Comparison of ENCODE assay signal across 16 cellular contexts in genomic region chr11:61353109-61354067, GRCh38. TPM values are rescaled to one million over a fixed set of nuclear protein-coding genes. Genes with fewer than 3 reads are reported as not detected.
DNase-seq lines count a peak whose midpoint lies in the region; ATAC-seq and TF ChIP-seq lines count a peak whose summit lies in the region.
"Had no signal": no experiment of that assay in that cellular context is flagged by ENCODE, and none has a peak within 500 bp of the region (broad histone marks: within the 10 kb centered on the region; RNA-seq: fewer than 3 reads in every experiment).

No MANE protein-coding gene starts in this region.

- H3K9ac ChIP-seq in SU-DHL-6 (ENCODE audit: low read length), result no peak overlapping the region; the same call in 1 of the 2 replicates
- peak overlapping the region; percentile 32 to 36 for H3K9ac ChIP-seq in mucosa of rectum (ENCODE audit: low read depth in 1 of 2, low read length in 2 of 2)

- H3K27ac ChIP-seq in SU-DHL-6 (ENCODE audit: low read depth, low read length) (peak overlapping the region; percentile 30), mucosa of rectum (ENCODE audit: low read depth in 2 of 2, low read length in 2 of 2) (peak overlapping the region; percentile 69 to 86)
- H3K27ac ChIP-seq: esophagus muscularis mucosa, lower lobe of right lung, PC-9, SK-N-MC had no signal

- POLR2A ChIA-PET in HEK293T (lab: Yijun Ruan, JAX), result interaction anchor here (1.0 kb wide), 1 partner anchor 10 kb away, joined by 3 read pairs; no protein-coding TSS in a partner anchor

- no peak overlapping the region for H2AFZ ChIP-seq in SU-DHL-6 (ENCODE audit: low read depth, low read length, severe bottlenecking)
- H2AFZ ChIP-seq: PC-9 had no signal

- H3K9me3 Mint-ChIP-seq in stimulated activated naive CD8-positive, alpha-beta T cell treated with anti-CD3 and anti-CD28 coated beads, Interleukin-15, Interleukin-2, amounts not matched to agents 100 ng/mL and 50 ng/mL, for 24 hours, result no peaks in the 10 kb centered on the region
- H3K9me3 Mint-ChIP-seq in activated T-cell treated with anti-CD3 and anti-CD28 coated beads, Interleukin-2, amount 50 U/mL, for 4 hours, result no peaks in the 10 kb centered on the region
- H3K9me3 Mint-ChIP-seq: naive thymus-derived CD8-positive, alpha-beta T cell; stimulated activated naive CD8-positive, alpha-beta T cell treated with anti-CD3 and anti-CD28 coated beads, Interleukin-15, amount 100 ng/mL, for 72 hours had no signal

- peaks cover 35% of the 10 kb centered on the region for H3K36me3 Mint-ChIP-seq in stimulated activated naive CD8-positive, alpha-beta T cell treated with anti-CD3 and anti-CD28 coated beads, Interleukin-15, Interleukin-2, amounts not matched to agents 100 ng/mL and 50 ng/mL, for 24 hours (ENCODE audit: low read depth)
- H3K36me3 Mint-ChIP-seq in activated T-cell treated with anti-CD3 and anti-CD28 coated beads, Interleukin-2, amount 50 U/mL, for 4 hours (ENCODE audit: insufficient read depth), result peaks cover 26% of the 10 kb centered on the region

- no peaks in the 10 kb centered on the region for H3K27me3 Mint-ChIP-seq in stimulated activated naive CD8-positive, alpha-beta T cell treated with anti-CD3 and anti-CD28 coated beads, Interleukin-15, Interleukin-2, amounts not matched to agents 100 ng/mL and 50 ng/mL, for 24 hours
- no peaks in the 10 kb centered on the region for H3K27me3 Mint-ChIP-seq in activated T-cell treated with anti-CD3 and anti-CD28 coated beads, Interleukin-2, amount 50 U/mL, for 4 hours (ENCODE audit: low read depth)
- H3K27me3 Mint-ChIP-seq: naive thymus-derived CD8-positive, alpha-beta T cell; stimulated activated naive CD8-positive, alpha-beta T cell treated with anti-CD3 and anti-CD28 coated beads, Interleukin-15, amount 100 ng/mL, for 72 hours had no signal

- TF ChIP-seq CTCF in SU-DHL-6 (IDR thresholded peaks at IDR 0.05; ENCODE audit: insufficient read depth, low read length, poor library complexity, severe bottlenecking), result no peak

- CTCF ChIA-PET in HEK293T (lab: Yijun Ruan, JAX), result interaction anchor here (2.1 kb wide), 1 partner anchor 17 kb away, joined by 8 read pairs; no protein-coding TSS in a partner anchor

- peaks cover 16% of the 10 kb centered on the region for H3K4me1 Mint-ChIP-seq in stimulated activated naive CD8-positive, alpha-beta T cell treated with anti-CD3 and anti-CD28 coated beads, Interleukin-15, Interleukin-2, amounts not matched to agents 100 ng/mL and 50 ng/mL, for 24 hours (ENCODE audit: low read depth)
- H3K4me1 Mint-ChIP-seq in activated T-cell treated with anti-CD3 and anti-CD28 coated beads, Interleukin-2, amount 50 U/mL, for 4 hours (ENCODE audit: low read depth), result peaks cover 14% of the 10 kb centered on the region

- no peaks in the 10 kb centered on the region for H3K9me2 ChIP-seq in SU-DHL-6 (replicated peaks; ENCODE audit: insufficient read depth, low read length)

- H3K9me3 ChIP-seq in SU-DHL-6 (ENCODE audit: insufficient read depth, low read length) (no peaks in the 10 kb centered on the region), mucosa of rectum (ENCODE audit: control insufficient read depth in 2 of 2, low read length in 2 of 2) (no peaks in the 10 kb centered on the region)
- H3K9me3 ChIP-seq: esophagus muscularis mucosa, lower lobe of right lung had no signal

- H3K79me2 ChIP-seq in SU-DHL-6 (ENCODE audit: insufficient read depth, low read length), result peaks cover 32% of the 10 kb centered on the region

- H3F3A ChIP-seq in SU-DHL-6 (ENCODE audit: insufficient read depth), result peaks cover 22% of the 10 kb centered on the region

- H3K36me3 ChIP-seq in SU-DHL-6 (ENCODE audit: low read length) (peaks cover 6% of the 10 kb centered on the region; the same call in 1 of the 2 replicates), mucosa of rectum (ENCODE audit: control insufficient read depth in 2 of 2, insufficient read depth in 2 of 2, low read length in 2 of 2) (peaks cover 45 to 52% of the 10 kb centered on the region in 2 donors)

- no peaks in the 10 kb centered on the region for H3K27me3 ChIP-seq in SU-DHL-6 (ENCODE audit: low read length)
- H3K27me3 ChIP-seq in mucosa of rectum (ENCODE audit: control insufficient read depth in 2 of 2, insufficient read depth in 2 of 2, low read length in 2 of 2), result no peaks in the 10 kb centered on the region
- H3K27me3 ChIP-seq: esophagus muscularis mucosa had no signal

- H3K4me1 ChIP-seq in mucosa of rectum (ENCODE audit: control insufficient read depth in 2 of 2, insufficient read depth in 2 of 2, low read length in 2 of 2), result peaks cover 9 to 28% of the 10 kb centered on the region in 2 donors

- peak overlapping the region; percentile 27 for H3K4me2 ChIP-seq in SU-DHL-6 (ENCODE audit: low read depth, low read length, poor library complexity, severe bottlenecking)
- H3K4me2 ChIP-seq: PC-9 had no signal

- no peak for DNase-seq in stimulated activated naive CD8-positive, alpha-beta T cell treated with anti-CD3 and anti-CD28 coated beads, Interleukin-15, Interleukin-2, amounts not matched to agents 100 U/mL and 50 U/mL, for 24 hours
- DNase-seq in activated T-cell treated with anti-CD3 and anti-CD28 coated beads, Interleukin-2, amount 50 U/mL, for 4 hours, result no peak
- DNase-seq in SW 1271 (lab: John Stamatoyannopoulos, UW) (no peak), HEK293T (ENCODE audit: extremely low spot score) (no peak)
- DNase-seq: lower lobe of right lung; naive thymus-derived CD8-positive, alpha-beta T cell; NCI-H2029 treated with DMSO at 0.1 percent for 48 hours; NCI-H524 treated with DMSO at 0.1 percent for 48 hours; PC-9; stimulated activated naive CD8-positive, alpha-beta T cell treated with anti-CD3 and anti-CD28 coated beads, Interleukin-15, amount 100 ng/mL, for 72 hours had no signal

- no peak overlapping the region for H3K4me3 ChIP-seq in SU-DHL-6 (ENCODE audit: insufficient read depth, low read length, poor library complexity, severe bottlenecking)
- H3K4me3 ChIP-seq in mucosa of rectum (ENCODE audit: low read length in 2 of 2), result no peak overlapping the region
- H3K4me3 ChIP-seq: esophagus muscularis mucosa, lower lobe of right lung, PC-9, SK-N-MC had no signal

- peak overlapping the region; percentile 31 for H3K27ac Mint-ChIP-seq in stimulated activated naive CD8-positive, alpha-beta T cell treated with anti-CD3 and anti-CD28 coated beads, Interleukin-15, Interleukin-2, amounts not matched to agents 100 ng/mL and 50 ng/mL, for 24 hours

- peak overlapping the region; percentile 35 for H3K4me3 Mint-ChIP-seq in stimulated activated naive CD8-positive, alpha-beta T cell treated with anti-CD3 and anti-CD28 coated beads, Interleukin-15, Interleukin-2, amounts not matched to agents 100 ng/mL and 50 ng/mL, for 24 hours
- no peak overlapping the region for H3K4me3 Mint-ChIP-seq in activated T-cell treated with anti-CD3 and anti-CD28 coated beads, Interleukin-2, amount 50 U/mL, for 4 hours
- H3K4me3 Mint-ChIP-seq: stimulated activated naive CD8-positive, alpha-beta T cell treated with anti-CD3 and anti-CD28 coated beads, Interleukin-15, amount 100 ng/mL, for 72 hours had no signal

- ATAC-seq in stimulated activated naive CD8-positive, alpha-beta T cell treated with anti-CD3 and anti-CD28 coated beads, Interleukin-15, Interleukin-2, amounts not matched to agents 100 U/mL and 50 U/mL, for 24 hours, result no peak
- ATAC-seq in activated T-cell treated with anti-CD3 and anti-CD28 coated beads, Interleukin-2, amount 50 U/mL, for 4 hours, result no peak
- no peak for ATAC-seq in HG03025 (IDR thresholded peaks at IDR 0.05; ENCODE audit: low FRiP score, unreplicated experiment)
- ATAC-seq: lower lobe of right lung; naive thymus-derived CD8-positive, alpha-beta T cell; stimulated activated naive CD8-positive, alpha-beta T cell treated with anti-CD3 and anti-CD28 coated beads, Interleukin-15, amount 100 ng/mL, for 72 hours had no signal

- no peaks in the 10 kb centered on the region for H4K20me1 ChIP-seq in SU-DHL-6 (ENCODE audit: low read depth, low read length)

TF ChIP-seq in HEK293T, 16 proteins besides CTCF, POLR2A, EP300 and RAD21:
- TF ChIP-seq LEF1 (IDR thresholded peaks at IDR 0.05; ENCODE audit: borderline replicate concordance) (no peak), TARDBP (IDR thresholded peaks at IDR 0.05) (no peak), ARNT (IDR thresholded peaks at IDR 0.05) (no peak), ELF4 (IDR thresholded peaks at IDR 0.05) (no peak), SUZ12 (IDR thresholded peaks at IDR 0.05) (no peak), HDGF (IDR thresholded peaks at IDR 0.05; ENCODE audit: borderline replicate concordance) (no peak), NFRKB (IDR thresholded peaks at IDR 0.05) (no peak), PKNOX1 (IDR thresholded peaks at IDR 0.05) (no peak), ZNF384 (IDR thresholded peaks at IDR 0.05) (no peak), FOXA1 (IDR thresholded peaks at IDR 0.05) (no peak), CTBP1 (IDR thresholded peaks at IDR 0.05; ENCODE audit: borderline replicate concordance) (no peak), SP1 (IDR thresholded peaks at IDR 0.05) (no peak), BHLHE40 (IDR thresholded peaks at IDR 0.05; ENCODE audit: borderline replicate concordance) (no peak), FOXM1 (IDR thresholded peaks at IDR 0.05; ENCODE audit: borderline replicate concordance) (no peak), L3MBTL2 (conservative IDR thresholded peaks at IDR 0.05) (no peak), FOXK2 (IDR thresholded peaks at IDR 0.05) (no peak)

RNA-seq across cellular contexts. Expression of gene CYB561A3, which starts 8.3 kb away (rescaled TPM):
- 10 to 100 TPM; 28.8 to 35.2 (median 33.3) TPM for total RNA-seq in activated T-cell treated with anti-CD3 and anti-CD28 coated beads, Interleukin-2, amount 50 U/mL, for 4 hours

RNA-seq across cellular contexts. Expression of gene TMEM138, which starts 8.8 kb away (rescaled TPM):
- 10 to 100 TPM; 74.2 to 91.5 (median 81.2) TPM for total RNA-seq in activated T-cell treated with anti-CD3 and anti-CD28 coated beads, Interleukin-2, amount 50 U/mL, for 4 hours

RNA-seq across cellular contexts. Expression of gene TKFC, which starts 20.4 kb away (rescaled TPM):
- 10 to 100 TPM; 50.8 to 51.4 (median 51.1) TPM for total RNA-seq in activated T-cell treated with anti-CD3 and anti-CD28 coated beads, Interleukin-2, amount 50 U/mL, for 4 hours

RNA-seq across cellular contexts. Expression of gene DDB1, which starts 20.5 kb away (rescaled TPM):
- 100 to 1,000 TPM; 313 to 358 (median 327) TPM for total RNA-seq in activated T-cell treated with anti-CD3 and anti-CD28 coated beads, Interleukin-2, amount 50 U/mL, for 4 hours

RNA-seq across cellular contexts. Expression of gene TMEM216, which starts 39.0 kb away (rescaled TPM):
- 10 to 100 TPM; 12.0 to 15.3 (median 14.0) TPM for total RNA-seq in activated T-cell treated with anti-CD3 and anti-CD28 coated beads, Interleukin-2, amount 50 U/mL, for 4 hours
